In genomic region chr3:165519687-165520086, GRCh38 we compare ENCODE assay signal across 6 cellular contexts.
"Had no signal": no experiment of that assay in that cellular context is flagged by ENCODE, and none has a peak within 500 bp of the region (broad histone marks: within the 10 kb centered on the region; RNA-seq: fewer than 3 reads in every experiment).

No MANE protein-coding gene starts in this region.

- H3K4me3 Mint-ChIP-seq: IgD-negative memory B cell had no signal

- H3K4me3 ChIP-seq: K562 had no signal

- FAIRE-seq: HTR-8/SVneo, K562 had no signal

- H3K36me3 Mint-ChIP-seq: IgD-negative memory B cell had no signal

- H3K27me3 Mint-ChIP-seq: IgD-negative memory B cell had no signal

- ATAC-seq: K562 had no signal

- H3K4me1 Mint-ChIP-seq: IgD-negative memory B cell had no signal

- H3K27ac ChIP-seq: HL-60 had no signal

- DNase-seq: IMR-90, KBM-7 had no signal

- H3K27ac Mint-ChIP-seq: IgD-negative memory B cell had no signal
